ENCODE assay signal across 18 cellular contexts in genomic region chr4:110184791-110185155, GRCh38. TPM values are rescaled to one million over a fixed set of nuclear protein-coding genes. Genes with fewer than 3 reads are reported as not detected.
DNase-seq lines count a peak whose midpoint lies in the region; ATAC-seq, FAIRE-seq and TF ChIP-seq lines count a peak whose summit lies in the region.
"Had no signal": no experiment of that assay in that cellular context is flagged by ENCODE, and none has a peak within 500 bp of the region (broad histone marks: within the 10 kb centered on the region; RNA-seq: fewer than 3 reads in every experiment).

No MANE protein-coding gene starts in this region.

- no peak for TF ChIP-seq CTCF in K562 (IDR thresholded peaks at IDR 0.05 in 2 of 3, conservative IDR thresholded peaks at IDR 0.05 in 1 of 3; ENCODE audit: insufficient read depth in 2 of 3, low read depth in 1 of 3, low read length in 3 of 3)
- TF ChIP-seq CTCF in neural cell (IDR thresholded peaks at IDR 0.05; ENCODE audit: poor library complexity, severe bottlenecking), result no peak

- H3K27ac ChIP-seq in K562 (ENCODE audit: extremely low read depth, low read depth, low read length) (no peak overlapping the region), neural cell (ENCODE audit: low read length) (peak overlapping the region; percentile 63), substantia nigra (ENCODE audit: low read depth, low read length, poor library complexity, severe bottlenecking) (no peak overlapping the region)
- H3K27ac ChIP-seq: gastrocnemius medialis, ovary, thyroid gland had no signal

- CTCF ChIA-PET in K562 (lab: Yijun Ruan, JAX; ENCODE audit: low intra/inter-chr PET ratio), result no interaction called here

- FAIRE-seq in K562 (lab: Jason Lieb, UNC), result peak; percentile 35

- no peaks in the 10 kb centered on the region for H3F3A ChIP-seq in neural cell (ENCODE audit: insufficient read depth, low read length, poor library complexity, severe bottlenecking)

- H3K27me3 ChIP-seq in K562 (ENCODE audit: control insufficient read depth in 2 of 2, insufficient read depth in 2 of 2, low read length in 2 of 2), result no peaks in the 10 kb centered on the region
- no peaks in the 10 kb centered on the region for H3K27me3 ChIP-seq in neural cell (ENCODE audit: insufficient read depth, low read depth, low read length)
- H3K27me3 ChIP-seq: gastrocnemius medialis, ovary, thyroid gland had no signal

- no peak for TF ChIP-seq EP300 in K562 (IDR thresholded peaks at IDR 0.05; ENCODE audit: low read length)
- no peak for TF ChIP-seq EP300 in neural cell (conservative IDR thresholded peaks at IDR 0.05; ENCODE audit: poor library complexity, severe bottlenecking)

- WGBS in K562 (ENCODE audit: insufficient coverage, low coverage, missing lambda C conversion rate), result 11% methylated on average over 1 of the region's 1 CpG

- TSS peak; percentile 4 for BruUV-seq in K562 (replicated peaks; lab: Mats Ljungman, UMichigan)

- H3K36me3 ChIP-seq in K562 (ENCODE audit: control insufficient read depth, insufficient read depth, low read length) (peaks cover 73% of the 10 kb centered on the region), neural cell (ENCODE audit: insufficient read depth, low read length) (peaks cover 5% of the 10 kb centered on the region)
- H3K36me3 ChIP-seq: gastrocnemius medialis, ovary, thyroid gland had no signal

- no peak overlapping the region for H2AFZ ChIP-seq in K562 (ENCODE audit: low read depth, low read length)
- H2AFZ ChIP-seq in neural cell (ENCODE audit: low read depth, low read length), result no peak overlapping the region

- H3K79me2 ChIP-seq in K562 (ENCODE audit: control insufficient read depth, insufficient read depth, low read length) (peaks cover 54% of the 10 kb centered on the region), neural cell (replicated peaks; ENCODE audit: insufficient read depth, low read length) (peaks cover 73% of the 10 kb centered on the region)

- intact Hi-C loops in K562 (cut with micrococcal nuclease), result no loop called here

- no peak for TF ChIP-seq POLR2A in K562 (conservative IDR thresholded peaks at IDR 0.05)

- H3K9me3 ChIP-seq in K562 (replicated peaks; ENCODE audit: control insufficient read depth, insufficient read depth, low read depth, low read length), result no peaks in the 10 kb centered on the region
- no peaks in the 10 kb centered on the region for H3K9me3 ChIP-seq in neural cell (ENCODE audit: low read length)
- H3K9me3 ChIP-seq: gastrocnemius medialis, ovary, thyroid gland had no signal

- POLR2A ChIA-PET in K562 (lab: Yijun Ruan, JAX), result interaction anchor here (0.6 to 3.0 kb wide), 8 partner anchors 9 to 744 kb away, joined by 3 to 17 read pairs (median 5); partner anchors contain the start of gene ELOVL6

- no peaks in the 10 kb centered on the region for H3K9me1 ChIP-seq in K562 (ENCODE audit: control insufficient read depth, insufficient read depth, low read length)

- DNase-seq in NCI-H82 (lab: John Stamatoyannopoulos, UW), result peak; percentile 8
- no peak for DNase-seq in NCI-H82 treated with DMSO at 0.1 percent for 48 hours (lab: John Stamatoyannopoulos, UW; ENCODE audit: unreplicated experiment)
- no peak for DNase-seq in K562 (ENCODE audit: extremely low read depth in 1 of 4, low spot score in 3 of 4)
- DNase-seq in substantia nigra (lab: John Stamatoyannopoulos, UW), result no peak
- DNase-seq in SK-N-DZ (ENCODE audit: low spot score), result no peak
- DNase-seq in OCI-M2 (lab: John Stamatoyannopoulos, UW; ENCODE audit: unreplicated experiment), result no peak
- DNase-seq: activated naive CD8-positive, alpha-beta T cell treated with anti-CD3 and anti-CD28 coated beads, Interleukin-2, amount 10 ng/mL, durations not matched to agents 7 days and 5 days; activated T-cell treated with anti-CD3 and anti-CD28 coated beads, Interleukin-2, amount 50 U/mL, for 1 hour; caudate nucleus; gastrocnemius medialis; NCI-H2081 treated with DMSO at 0.1 percent for 48 hours; NCI-H774; ovary; stimulated activated CD4-positive, alpha-beta T cell treated with anti-CD3 and anti-CD28 coated beads, Interleukin-2, amount 100 ng/mL, for 48 hours; stimulated activated CD8-positive, alpha-beta memory T cell treated with anti-CD3 and anti-CD28 coated beads, Interleukin-4, amount 100 ng/mL, for 48 hours; thyroid gland had no signal

- TF ChIP-seq RAD21 in K562 (CRISPR knock-in tag; conservative IDR thresholded peaks at IDR 0.05 in 1 of 2, IDR thresholded peaks at IDR 0.05 in 1 of 2) (no peak; a peak in 1 of 4 replicates), neural cell (conservative IDR thresholded peaks at IDR 0.05) (no peak)

- H3K4me1 ChIP-seq in K562 (replicated peaks in 1 of 2; ENCODE audit: control insufficient read depth in 2 of 2, insufficient read depth in 2 of 2, low read length in 2 of 2), result peaks cover 3 to 24% of the 10 kb centered on the region in 2 experiments; a peak in 4 of 5 replicates
- H3K4me1 ChIP-seq: gastrocnemius medialis had no signal

- H3K4me3 ChIP-seq in K562 (no peak overlapping the region), neural cell (ENCODE audit: low read length) (peak overlapping the region; percentile 51)
- H3K4me3 ChIP-seq: gastrocnemius medialis, ovary, thyroid gland had no signal

- no peaks in the 10 kb centered on the region for H3K9me2 ChIP-seq in neural cell (ENCODE audit: insufficient read depth, low read length)

- peak; percentile 8 for ATAC-seq in HG03196 (IDR thresholded peaks at IDR 0.05; ENCODE audit: unreplicated experiment)
- ATAC-seq in K562, result peak; percentile 53
- ATAC-seq: gastrocnemius medialis had no signal

- H4K20me1 ChIP-seq in K562 (replicated peaks; ENCODE audit: control insufficient read depth, insufficient read depth, low read length), result peaks cover 6% of the 10 kb centered on the region; the same call in 1 of the 2 replicates
- H4K20me1 ChIP-seq in neural cell (ENCODE audit: insufficient read depth), result no peaks in the 10 kb centered on the region

- H3K9ac ChIP-seq in K562 (ENCODE audit: insufficient read depth in 1 of 2, low read depth in 2 of 2, low read length in 2 of 2) (no peak overlapping the region), neural cell (ENCODE audit: low read length) (peak overlapping the region; percentile 36)

- in situ Hi-C loops in K562 (cut with MboI), result no loop called here

- H3K4me2 ChIP-seq in K562 (ENCODE audit: insufficient read depth, low read length) (peak overlapping the region; percentile 7; the same call in 1 of the 2 replicates), neural cell (ENCODE audit: low read length) (peak overlapping the region; percentile 22)

TF ChIP-seq in K562, 482 proteins besides CTCF, POLR2A, EP300 and RAD21 (continues in another document):
- TF ChIP-seq RBFOX2 (IDR thresholded peaks at IDR 0.05; ENCODE audit: low read depth, low read length), result peak; percentile 11; the same call in 1 of the 2 replicates
- no peak for TF ChIP-seq CREB3L1 (IDR thresholded peaks at IDR 0.05; ENCODE audit: borderline replicate concordance, low read depth)
- TF ChIP-seq MBD2 (IDR thresholded peaks at IDR 0.05; ENCODE audit: borderline replicate concordance, low read depth), result no peak

TF ChIP-seq in neural cell, 6 proteins besides CTCF, POLR2A, EP300 and RAD21 (continues in another document):
- no peak for TF ChIP-seq REST (IDR thresholded peaks at IDR 0.05; ENCODE audit: borderline replicate concordance)
- no peak for TF ChIP-seq POLR2AphosphoS5 (IDR thresholded peaks at IDR 0.05)
- no peak for TF ChIP-seq MXI1 (conservative IDR thresholded peaks at IDR 0.05; ENCODE audit: poor library complexity, severe bottlenecking)

RNA-seq across cellular contexts. Expression of gene ELOVL6, which starts 13.6 kb away (rescaled TPM):
- 35.9 and 91.6 TPM in 2 replicates for total RNA-seq in K562 (2011; cell fraction: chromatin; rRNA removed; ENCODE audit: low replicate concordance)
- 22.5 and 58.2 TPM in 2 replicates for total RNA-seq in K562 (2011; cell fraction: nucleolus; rRNA removed)
- total RNA-seq in K562 (2011; cell fraction: nucleoplasm; rRNA removed), result 57.6 and 78.6 TPM in 2 replicates
- total RNA-seq in K562 (2014; rRNA removed) (18.3 and 18.4 TPM in 2 replicates), K562 (2014; rRNA removed; fragmentation: Illumina TruSeq; extraction: Trizol) (51.0 and 56.5 TPM in 2 replicates), K562 (2015; rRNA removed; fragmentation: Illumina TruSeq; extraction: Trizol) (34.0 and 36.4 TPM in 2 replicates), K562 (2021) (50.4 and 55.0 TPM in 2 replicates)
- polyA plus RNA-seq in K562 (2011; rRNA removed) (72.9 and 81.1 TPM in 2 replicates), K562 (2014; fragmentation: Illumina TruSeq; extraction: Trizol) (58.8 and 82.6 TPM in 2 replicates), K562 (2014; fragmentation: Nextera tagmentation; extraction: Ambion mirVana) (10 to 100 TPM; 30.9 to 31.0 TPM), K562 (2014; rRNA removed) (46.0 and 77.8 TPM in 2 replicates), neural cell (17.5 and 21.3 TPM in 2 replicates)
- 21.1 and 30.4 TPM in 2 replicates for polyA plus RNA-seq in K562 (2011; cell fraction: cytosol; rRNA removed)
- 29.4 and 50.1 TPM in 2 replicates for polyA plus RNA-seq in K562 (2011; cell fraction: nucleus; rRNA removed)
- 31.1 and 56.7 TPM in 2 replicates for polyA plus RNA-seq in K562 (2012)
- polyA minus RNA-seq in K562 (2011; rRNA and poly(A)+ RNA removed), result 66.7 and 67.9 TPM in 2 replicates
- polyA minus RNA-seq in K562 (2011; cell fraction: cytosol; rRNA and poly(A)+ RNA removed), result 18.6 and 21.9 TPM in 2 replicates
- polyA minus RNA-seq in K562 (2011; cell fraction: nucleus; rRNA and poly(A)+ RNA removed), result 19.7 and 20.5 TPM in 2 replicates
- polyA minus RNA-seq in neural cell, result 48.5 and 70.5 TPM in 2 replicates
- 24.4 and 26.3 TPM in 2 replicates for polyA plus RNA-seq in SK-N-DZ (2014; cell fraction: cytosol; rRNA removed)
- polyA plus RNA-seq in SK-N-DZ (2014; cell fraction: nucleus; rRNA removed), result 14.8 and 23.0 TPM in 2 replicates
